In the genomic region with DNA sequence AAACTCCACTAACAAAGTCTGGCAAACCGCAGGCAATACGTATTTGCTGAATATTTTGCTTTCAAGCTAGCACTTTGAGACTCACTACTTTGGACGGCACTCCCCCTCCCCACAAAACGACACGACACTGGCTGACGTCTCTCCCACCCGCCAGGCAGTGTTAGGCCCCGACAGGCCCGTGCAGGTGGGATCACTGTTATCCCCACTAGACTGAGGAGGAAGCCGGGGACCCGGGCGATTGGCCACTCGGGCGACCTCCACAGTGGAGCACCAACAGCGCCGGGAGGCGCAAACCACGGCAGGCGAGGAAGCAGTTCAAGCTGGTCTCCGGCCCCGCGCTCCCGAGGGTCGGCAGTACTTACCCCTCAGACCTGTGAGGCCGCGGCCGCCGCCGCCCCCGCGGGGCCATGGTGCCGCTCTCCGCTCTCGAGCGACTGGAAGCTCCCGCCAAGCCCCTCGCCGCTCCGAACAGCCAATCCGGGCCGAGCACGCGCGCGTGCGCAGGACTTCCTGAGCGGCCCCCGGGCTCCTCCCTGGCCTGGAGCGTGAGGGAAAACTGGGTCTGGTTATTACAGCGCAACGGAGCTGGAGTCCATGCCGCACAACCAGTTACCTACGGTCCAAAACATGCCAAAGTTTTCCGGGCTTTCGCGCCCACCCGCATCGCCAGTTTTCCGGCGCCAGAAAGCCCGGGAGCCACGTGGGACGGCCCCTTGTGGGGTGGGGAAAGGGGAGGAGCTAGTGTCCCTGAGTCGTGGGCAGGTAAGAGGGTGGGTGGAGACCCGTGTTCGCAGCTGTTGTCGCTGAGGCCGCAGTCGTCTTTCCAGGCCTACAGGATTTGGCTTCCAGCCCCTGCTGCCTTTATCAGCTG, we compare ENCODE assay signal across 1 cellular context.
TF ChIP-seq lines count a peak whose summit lies in the region.

A gene with protein sequence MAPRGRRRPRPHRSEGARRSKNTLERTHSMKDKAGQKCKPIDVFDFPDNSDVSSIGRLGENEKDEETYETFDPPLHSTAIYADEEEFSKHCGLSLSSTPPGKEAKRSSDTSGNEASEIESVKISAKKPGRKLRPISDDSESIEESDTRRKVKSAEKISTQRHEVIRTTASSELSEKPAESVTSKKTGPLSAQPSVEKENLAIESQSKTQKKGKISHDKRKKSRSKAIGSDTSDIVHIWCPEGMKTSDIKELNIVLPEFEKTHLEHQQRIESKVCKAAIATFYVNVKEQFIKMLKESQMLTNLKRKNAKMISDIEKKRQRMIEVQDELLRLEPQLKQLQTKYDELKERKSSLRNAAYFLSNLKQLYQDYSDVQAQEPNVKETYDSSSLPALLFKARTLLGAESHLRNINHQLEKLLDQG (minus strand): TSS at position 443 of the 871 bp plus-strand sequence. CDS start 34 bp downstream, at position 409.

TF ChIP-seq in H1, 55 proteins besides CTCF, POLR2A, EP300 and RAD21 (continued from another document):
- TF ChIP-seq RFX5 (IDR thresholded peaks at IDR 0.05; ENCODE audit: borderline replicate concordance, low read depth, low read length): peak; percentile 84
